In genomic region chr11:63917685-63918523, GRCh38 we compare ENCODE assay signal across 8 cellular contexts. TPM values are rescaled to one million over a fixed set of nuclear protein-coding genes. Genes with fewer than 3 reads are reported as not detected.
DNase-seq lines count a peak whose midpoint lies in the region; ATAC-seq and TF ChIP-seq lines count a peak whose summit lies in the region.

No MANE protein-coding gene starts in this region.

- intact Hi-C loops in dendritic cell treated with granulocyte-macrophage colony-stimulating factor and Interleukin-4, amounts not matched to agents 40 ng/mL and 50 ng/mL, for 4 days (cut with micrococcal nuclease), result no loop called here
- intact Hi-C loops in lower leg skin (cut with DNase I; ENCODE audit: low total_unique reads), result no loop called here

- peaks cover 50% of the 10 kb centered on the region for H3K4me1 ChIP-seq in suprapubic skin

- no peaks in the 10 kb centered on the region for H3K27me3 ChIP-seq in suprapubic skin

- ATAC-seq in GM18517 (IDR thresholded peaks at IDR 0.05; ENCODE audit: unreplicated experiment), result no peak
- ATAC-seq in HG02970 (IDR thresholded peaks at IDR 0.05; ENCODE audit: low FRiP score, unreplicated experiment), result no peak

- H3K9me3 Mint-ChIP-seq in T-helper 1 cell treated with Interleukin-12 subunit alpha and Interleukin-12 subunit beta and Interleukin-4 antibody, amounts not matched to agents 30 μg/mL and 1 μg/mL, for 36 hours, result no peaks in the 10 kb centered on the region
- H3K9me3 Mint-ChIP-seq in dendritic cell treated with granulocyte-macrophage colony-stimulating factor and Interleukin-4, amounts not matched to agents 40 ng/mL and 50 ng/mL, for 4 days, result no peaks in the 10 kb centered on the region

- peak overlapping the region; percentile 75 for H3K27ac ChIP-seq in suprapubic skin

- no peak for TF ChIP-seq POLR2A in lower leg skin (IDR thresholded peaks at IDR 0.05)
- TF ChIP-seq POLR2A in suprapubic skin (IDR thresholded peaks at IDR 0.05), result no peak

- 0 to 2% methylated on average over 23 to 47 of the region's 50 CpGs for WGBS in lower leg skin, 2 donors
- WGBS in suprapubic skin, result 2% methylated on average over 11 of the region's 50 CpGs

- peaks cover 26% of the 10 kb centered on the region for H3K27me3 Mint-ChIP-seq in T-helper 1 cell treated with Interleukin-12 subunit alpha and Interleukin-12 subunit beta and Interleukin-4 antibody, amounts not matched to agents 30 μg/mL and 1 μg/mL, for 36 hours (ENCODE audit: low read depth)
- peaks cover 82% of the 10 kb centered on the region for H3K27me3 Mint-ChIP-seq in dendritic cell treated with granulocyte-macrophage colony-stimulating factor and Interleukin-4, amounts not matched to agents 40 ng/mL and 50 ng/mL, for 4 days

- H3K27ac Mint-ChIP-seq in T-helper 1 cell treated with Interleukin-12 subunit alpha and Interleukin-12 subunit beta and Interleukin-4 antibody, amounts not matched to agents 30 μg/mL and 1 μg/mL, for 36 hours, result no peak overlapping the region
- H3K27ac Mint-ChIP-seq in dendritic cell treated with granulocyte-macrophage colony-stimulating factor and Interleukin-4, amounts not matched to agents 40 ng/mL and 50 ng/mL, for 4 days, result peak overlapping the region; percentile 54

- no peaks in the 10 kb centered on the region for H3K36me3 Mint-ChIP-seq in T-helper 1 cell treated with Interleukin-12 subunit alpha and Interleukin-12 subunit beta and Interleukin-4 antibody, amounts not matched to agents 30 μg/mL and 1 μg/mL, for 36 hours (ENCODE audit: low read depth)
- H3K36me3 Mint-ChIP-seq in dendritic cell treated with granulocyte-macrophage colony-stimulating factor and Interleukin-4, amounts not matched to agents 40 ng/mL and 50 ng/mL, for 4 days (ENCODE audit: low read depth), result peaks cover 7% of the 10 kb centered on the region

- TF ChIP-seq EP300 in suprapubic skin (IDR thresholded peaks at IDR 0.05), result no peak

- peak overlapping the region; percentile 5 for H3K4me3 ChIP-seq in lower leg skin (ENCODE audit: low read depth, poor library complexity, severe bottlenecking)
- H3K4me3 ChIP-seq in suprapubic skin, result peak overlapping the region; percentile 57

- DNase-seq in DMS79 (lab: John Stamatoyannopoulos, UW) (peak; percentile 80), NCI-H1092 (lab: John Stamatoyannopoulos, UW) (peak; percentile 81), lower leg skin (ENCODE audit: low spot score in 2 of 2) (no peak), suprapubic skin (ENCODE audit: low spot score in 2 of 2) (no peak)

- H3K36me3 ChIP-seq in suprapubic skin, result no peaks in the 10 kb centered on the region

- no peaks in the 10 kb centered on the region for H3K9me3 ChIP-seq in suprapubic skin

- TF ChIP-seq CTCF in lower leg skin (IDR thresholded peaks at IDR 0.05) (no peak), suprapubic skin (IDR thresholded peaks at IDR 0.05) (no peak)

- H3K4me3 Mint-ChIP-seq in T-helper 1 cell treated with Interleukin-12 subunit alpha and Interleukin-12 subunit beta and Interleukin-4 antibody, amounts not matched to agents 30 μg/mL and 1 μg/mL, for 36 hours, result peak overlapping the region; percentile 14
- H3K4me3 Mint-ChIP-seq in dendritic cell treated with granulocyte-macrophage colony-stimulating factor and Interleukin-4, amounts not matched to agents 40 ng/mL and 50 ng/mL, for 4 days, result peak overlapping the region; percentile 55

- H3K4me1 Mint-ChIP-seq in T-helper 1 cell treated with Interleukin-12 subunit alpha and Interleukin-12 subunit beta and Interleukin-4 antibody, amounts not matched to agents 30 μg/mL and 1 μg/mL, for 36 hours (ENCODE audit: low read depth), result peaks cover 7% of the 10 kb centered on the region
- peaks cover 40% of the 10 kb centered on the region for H3K4me1 Mint-ChIP-seq in dendritic cell treated with granulocyte-macrophage colony-stimulating factor and Interleukin-4, amounts not matched to agents 40 ng/mL and 50 ng/mL, for 4 days (ENCODE audit: low read depth)

RNA-seq across cellular contexts. Expression of gene RCOR2, which starts 0.9 kb away (rescaled TPM):
- total RNA-seq in lower leg skin, result under 1 TPM in 1 of 4 donors, not detected in 3; 0.16 TPM
- total RNA-seq in suprapubic skin, result under 1 TPM in 2 of 4 donors, not detected in 2; 0.21 to 0.34 TPM

RNA-seq across cellular contexts. Expression of gene NAA40, which starts 20.9 kb away (rescaled TPM):
- total RNA-seq in lower leg skin (10 to 100 TPM in 1 of 4 donors, 1 to 10 TPM in 3; 3.0 to 10.2 (median 6.1) TPM), suprapubic skin (10 to 100 TPM in 1 of 4 donors, 1 to 10 TPM in 3; 5.4 to 19.2 (median 8.2) TPM)

RNA-seq across cellular contexts. Expression of gene COX8A, which starts 56.5 kb away (rescaled TPM):
- total RNA-seq in lower leg skin (100 to 1,000 TPM; 373 to 510 (median 455) TPM), suprapubic skin (100 to 1,000 TPM; 352 to 718 (median 708) TPM)

Comparison
In these comparisons a context has a peak if more than half of its experiments do, and no peak if none do; other contexts are left out.
1. DNase-seq: peak in DMS79 (single experiment) and NCI-H1092 (single experiment); none in lower leg skin (0 of 2) and suprapubic skin (0 of 2).